ENCODE assay signal across 27 cellular contexts in the genomic region with DNA sequence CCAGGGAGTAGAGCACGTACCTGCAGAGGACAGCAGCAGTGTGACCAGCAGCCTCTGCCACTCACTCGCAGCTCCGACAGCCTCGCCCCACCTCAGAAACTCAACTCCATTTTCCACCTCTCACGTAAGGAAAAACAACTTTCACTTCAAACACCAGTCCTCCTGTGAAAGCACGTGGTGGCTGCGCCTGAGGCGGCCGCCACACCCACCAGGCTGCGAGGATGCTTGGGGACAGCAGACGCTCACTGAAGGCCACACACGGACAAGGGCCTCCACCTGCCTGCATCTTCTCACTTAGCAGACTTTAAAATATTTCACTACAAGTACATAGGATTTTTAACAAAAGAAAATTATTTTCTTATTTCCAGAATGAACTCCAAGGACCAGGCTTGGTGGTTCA.
"Had no signal": no experiment of that assay in that cellular context is flagged by ENCODE, and none has a peak within 500 bp of the region (broad histone marks: within the 10 kb centered on the region; RNA-seq: fewer than 3 reads in every experiment).

No MANE protein-coding gene starts in this region.

- H3K4me3 Mint-ChIP-seq: endodermal cell; mesothelial cell of epicardium; naive thymus-derived CD4-positive, alpha-beta T cell; nephron; neural progenitor cell; stimulated activated memory B cell treated with anti-CD40 and anti-IgM and Interleukin-4, amounts not matched to agents 10 μg/mL and 1 μg/mL and 100 μg/mL, for 72 hours had no signal

- H3K9me3 ChIP-seq: gastrocnemius medialis, lower lobe of right lung, prostate gland, right atrium auricular region, testis, tibial artery, upper lobe of left lung had no signal

- H3K27ac Mint-ChIP-seq: endodermal cell; mesothelial cell of epicardium; naive thymus-derived CD4-positive, alpha-beta T cell; nephron; neural progenitor cell; stimulated activated memory B cell treated with anti-CD40 and anti-IgM and Interleukin-4, amounts not matched to agents 10 μg/mL and 1 μg/mL and 100 μg/mL, for 72 hours had no signal

- H3K27ac ChIP-seq: dorsolateral prefrontal cortex, epithelial cell of prostate, gastrocnemius medialis, lower lobe of right lung, neural progenitor cell, prostate gland, right atrium auricular region, testis, tibial artery, upper lobe of left lung had no signal

- H3K4me1 ChIP-seq: gastrocnemius medialis, lower lobe of right lung, neural progenitor cell, prostate gland, right atrium auricular region, testis, tibial artery, upper lobe of left lung had no signal

- ATAC-seq: esophagus mucosa; gastrocnemius medialis; left ventricle myocardium superior; lower lobe of right lung; naive thymus-derived CD4-positive, alpha-beta T cell; sciatic nerve; stimulated activated memory B cell treated with anti-CD40 and anti-IgM and Interleukin-4, amounts not matched to agents 10 μg/mL and 1 μg/mL and 100 μg/mL, for 72 hours; stimulated activated naive CD8-positive, alpha-beta T cell treated with anti-CD3 and anti-CD28 coated beads, Interleukin-15, Interleukin-2, amounts not matched to agents 100 U/mL and 50 U/mL, for 24 hours had no signal

- H3K9ac ChIP-seq: neural progenitor cell had no signal

- H3K9me3 Mint-ChIP-seq: endodermal cell; mesothelial cell of epicardium; naive thymus-derived CD4-positive, alpha-beta T cell; nephron; neural progenitor cell; stimulated activated memory B cell treated with anti-CD40 and anti-IgM and Interleukin-4, amounts not matched to agents 10 μg/mL and 1 μg/mL and 100 μg/mL, for 72 hours had no signal

- H3K4me2 ChIP-seq: neural progenitor cell, smooth muscle cell had no signal

- H3K27me3 ChIP-seq: dorsolateral prefrontal cortex, gastrocnemius medialis, neural progenitor cell, right atrium auricular region, testis, tibial artery, upper lobe of left lung had no signal

- H3K4me3 ChIP-seq: dorsolateral prefrontal cortex, gastrocnemius medialis, lower lobe of right lung, neural progenitor cell, prostate gland, right atrium auricular region, smooth muscle cell, testis, tibial artery, upper lobe of left lung had no signal

- DNase-seq: effector CD4-positive, alpha-beta T cell; endodermal cell; foreskin fibroblast; gastrocnemius medialis; head of caudate nucleus; left ventricle myocardium superior; lower lobe of right lung; mesenchymal stem cell; naive thymus-derived CD4-positive, alpha-beta T cell; stimulated activated CD4-positive, alpha-beta T cell treated with anti-CD3 and anti-CD28 coated beads, Interleukin-2, amount 100 ng/mL, for 24 hours; stimulated activated CD4-positive, alpha-beta T cell treated with anti-CD3 and anti-CD28 coated beads, Interleukin-4, amount 100 ng/mL, for 4 hours; stimulated activated naive CD8-positive, alpha-beta T cell treated with anti-CD3 and anti-CD28 coated beads, Interleukin-15, Interleukin-2, amounts not matched to agents 100 U/mL and 50 U/mL, for 24 hours; substantia nigra; testis; tibial artery; upper lobe of left lung had no signal

- H3K4me1 Mint-ChIP-seq: endodermal cell; mesothelial cell of epicardium; naive thymus-derived CD4-positive, alpha-beta T cell; nephron; neural progenitor cell had no signal

- H3K27me3 Mint-ChIP-seq: naive thymus-derived CD4-positive, alpha-beta T cell; stimulated activated memory B cell treated with anti-CD40 and anti-IgM and Interleukin-4, amounts not matched to agents 10 μg/mL and 1 μg/mL and 100 μg/mL, for 72 hours had no signal
